ENCODE assay signal across 8 cellular contexts in genomic region chr6:166626177-166627038, GRCh38. TPM values are rescaled to one million over a fixed set of nuclear protein-coding genes. Genes with fewer than 3 reads are reported as not detected.
DNase-seq lines count a peak whose midpoint lies in the region; ATAC-seq and TF ChIP-seq lines count a peak whose summit lies in the region.

No MANE protein-coding gene starts in this region.

- H3K27ac Mint-ChIP-seq in activated naive CD8-positive, alpha-beta T cell treated with anti-CD3 and anti-CD28 coated beads, Interleukin-2, amount 10 ng/mL, durations not matched to agents 7 days and 5 days, result no peak overlapping the region

- H3K4me3 Mint-ChIP-seq in activated naive CD8-positive, alpha-beta T cell treated with anti-CD3 and anti-CD28 coated beads, Interleukin-2, amount 10 ng/mL, durations not matched to agents 7 days and 5 days, result peak overlapping the region; percentile 76

- no peaks in the 10 kb centered on the region; the same call in 1 of the 2 replicates for H3K27me3 ChIP-seq in GM06990 (replicated peaks; ENCODE audit: control insufficient read depth, insufficient read depth, low read length)
- H3K27me3 ChIP-seq in right atrium auricular region, result no peaks in the 10 kb centered on the region

- peaks cover 15% of the 10 kb centered on the region for H3K4me1 Mint-ChIP-seq in activated naive CD8-positive, alpha-beta T cell treated with anti-CD3 and anti-CD28 coated beads, Interleukin-2, amount 10 ng/mL, durations not matched to agents 7 days and 5 days

- H3K9me3 Mint-ChIP-seq in activated naive CD8-positive, alpha-beta T cell treated with anti-CD3 and anti-CD28 coated beads, Interleukin-2, amount 10 ng/mL, durations not matched to agents 7 days and 5 days, result no peaks in the 10 kb centered on the region

- H3K27ac ChIP-seq in right atrium auricular region, result peak overlapping the region; percentile 79 to 89

- no peaks in the 10 kb centered on the region for H3K9me3 ChIP-seq in right atrium auricular region

- TF ChIP-seq CTCF in GM06990 (IDR thresholded peaks at IDR 0.05; ENCODE audit: insufficient read depth, low read length, poor library complexity, severe bottlenecking) (no peak), right atrium auricular region (IDR thresholded peaks at IDR 0.05) (no peak)

- no peaks in the 10 kb centered on the region for H3K36me3 Mint-ChIP-seq in activated naive CD8-positive, alpha-beta T cell treated with anti-CD3 and anti-CD28 coated beads, Interleukin-2, amount 10 ng/mL, durations not matched to agents 7 days and 5 days

- H3K4me1 ChIP-seq in right atrium auricular region, result peaks cover 0 to 63% of the 10 kb centered on the region in 2 donors

- H3K4me3 ChIP-seq in GM06990 (replicated peaks; ENCODE audit: low read depth, low read length) (peak overlapping the region; percentile 71), right atrium auricular region (peak overlapping the region; percentile 82 to 93)

- ATAC-seq in HG02943 (IDR thresholded peaks at IDR 0.05; ENCODE audit: low read depth, unreplicated experiment), result peak; percentile 0
- ATAC-seq in activated naive CD8-positive, alpha-beta T cell treated with anti-CD3 and anti-CD28 coated beads, Interleukin-2, amount 10 ng/mL, durations not matched to agents 7 days and 5 days (ENCODE audit: low read depth), result no peak
- no peak for ATAC-seq in HG02798 (IDR thresholded peaks at IDR 0.05; ENCODE audit: poor library complexity, unreplicated experiment)

- H3K36me3 ChIP-seq in GM06990 (ENCODE audit: control insufficient read depth, insufficient read depth, low read length) (no peaks in the 10 kb centered on the region), right atrium auricular region (no peaks in the 10 kb centered on the region)

- DNase-seq in GM06990 (ENCODE audit: extremely low read depth, insufficient read length) (no peak), NCI-H774 (lab: John Stamatoyannopoulos, UW) (peak; percentile 84), right atrium auricular region (ENCODE audit: low spot score) (peak; percentile 63), retina (peak; percentile 72)
- DNase-seq in activated naive CD8-positive, alpha-beta T cell treated with anti-CD3 and anti-CD28 coated beads, Interleukin-2, amount 10 ng/mL, durations not matched to agents 7 days and 5 days, result peak; percentile 47
- no peak for DNase-seq in activated CD4-positive, CD25-positive, alpha-beta regulatory T cell treated with anti-CD3 and anti-CD28 coated beads, Interleukin-2, amount 50 U/mL, for 72 hours

- peaks cover 53% of the 10 kb centered on the region for H3K27me3 Mint-ChIP-seq in activated naive CD8-positive, alpha-beta T cell treated with anti-CD3 and anti-CD28 coated beads, Interleukin-2, amount 10 ng/mL, durations not matched to agents 7 days and 5 days

- POLR2A ChIA-PET in activated naive CD8-positive, alpha-beta T cell treated with anti-CD3 and anti-CD28 coated beads, Interleukin-2, amount 10 ng/mL, durations not matched to agents 7 days and 5 days (lab: Charles Lee), result interaction anchor here (1.2 kb wide), 2 partner anchors 138 to 216 kb away, joined by 3 read pairs; no protein-coding TSS in a partner anchor

RNA-seq across cellular contexts. Expression of gene RPS6KA2, which starts 0.6 kb away (rescaled TPM):
- total RNA-seq in activated naive CD8-positive, alpha-beta T cell treated with anti-CD3 and anti-CD28 coated beads, Interleukin-2, amount 10 ng/mL, durations not matched to agents 7 days and 5 days, result 1 to 10 TPM; 3.8 to 5.7 TPM
- total RNA-seq in right atrium auricular region, result 100 to 1,000 TPM in 1 of 2 donors, 10 to 100 TPM in 1; 78.6 to 131 TPM

RNA-seq across cellular contexts. Expression of gene RAMACL, which starts 39.9 kb away (rescaled TPM):
- under 1 TPM; 0.44 to 0.48 TPM for total RNA-seq in activated naive CD8-positive, alpha-beta T cell treated with anti-CD3 and anti-CD28 coated beads, Interleukin-2, amount 10 ng/mL, durations not matched to agents 7 days and 5 days
- total RNA-seq in right atrium auricular region, result under 1 TPM; 0.20 to 0.52 TPM

Comparison
In these comparisons a context has a peak if more than half of its experiments do, and no peak if none do; other contexts are left out.
1. DNase-seq: peak in NCI-H774 (single experiment), activated naive CD8-positive, alpha-beta T cell treated with anti-CD3 and anti-CD28 coated beads, Interleukin-2, amount 10 ng/mL, durations not matched to agents 7 days and 5 days (single experiment), right atrium auricular region (single experiment) and retina (single experiment); none in GM06990 (single experiment) and activated CD4-positive, CD25-positive, alpha-beta regulatory T cell treated with anti-CD3 and anti-CD28 coated beads, Interleukin-2, amount 50 U/mL, for 72 hours (single experiment).
2. RNA of gene RPS6KA2, which starts 0.6 kb away (total RNA-seq): 78.6 to 131 TPM in right atrium auricular region; 3.8 to 5.7 TPM in activated naive CD8-positive, alpha-beta T cell treated with anti-CD3 and anti-CD28 coated beads, Interleukin-2, amount 10 ng/mL, durations not matched to agents 7 days and 5 days; every median in the first group is over 10 times any median in the second.